ENCODE assay signal across 14 cellular contexts in genomic region chr1:8727809-8728213, GRCh38.
DNase-seq lines count a peak whose midpoint lies in the region; ATAC-seq and TF ChIP-seq lines count a peak whose summit lies in the region.
"Had no signal": no experiment of that assay in that cellular context is flagged by ENCODE, and none has a peak within 500 bp of the region (broad histone marks: within the 10 kb centered on the region; RNA-seq: fewer than 3 reads in every experiment).

No MANE protein-coding gene starts in this region.

- no peak for ATAC-seq in HG03135 (IDR thresholded peaks at IDR 0.05; ENCODE audit: unreplicated experiment)
- ATAC-seq: K562; stimulated activated naive CD8-positive, alpha-beta T cell treated with anti-CD3 and anti-CD28 coated beads, Interleukin-15, Interleukin-2, amounts not matched to agents 100 U/mL and 50 U/mL, for 24 hours had no signal

- DNase-seq in DMS79 treated with DMSO at 0.1 percent for 48 hours (lab: John Stamatoyannopoulos, UW) (peak; percentile 92), NCI-H187 treated with DMSO at 0.1 percent for 48 hours (lab: John Stamatoyannopoulos, UW) (peak; percentile 34), myocyte (ENCODE audit: low read depth) (peak; percentile 59), GOT3 (lab: John Stamatoyannopoulos, UW) (no peak)
- DNase-seq in activated naive CD4-positive, alpha-beta T cell treated with anti-CD3 and anti-CD28 coated beads, Interleukin-2, amount 10 ng/mL, durations not matched to agents 7 days and 5 days: no peak
- DNase-seq in stimulated activated CD4-positive, alpha-beta T cell treated with anti-CD3 and anti-CD28 coated beads, Interleukin-2, amount 100 ng/mL, for 48 hours: no peak
- DNase-seq: activated CD4-positive, alpha-beta T cell treated with anti-CD3 and anti-CD28 coated beads for 1 hour; CD8-positive, alpha-beta memory T cell; islet precursor cell; stimulated activated CD4-positive, alpha-beta T cell treated with anti-CD3 and anti-CD28 coated beads, Interleukin-1b, Interleukin-23, amount 100 ng/mL, for 48 hours; stimulated activated naive CD8-positive, alpha-beta T cell treated with anti-CD3 and anti-CD28 coated beads, Interleukin-15, Interleukin-2, amounts not matched to agents 100 U/mL and 50 U/mL, for 24 hours had no signal

- no peaks in the 10 kb centered on the region for H3K27me3 Mint-ChIP-seq in brain
- no peaks in the 10 kb centered on the region for H3K27me3 Mint-ChIP-seq in activated naive CD4-positive, alpha-beta T cell treated with anti-CD3 and anti-CD28 coated beads, Interleukin-2, amount 10 ng/mL, durations not matched to agents 7 days and 5 days
- H3K27me3 Mint-ChIP-seq: CD8-positive, alpha-beta memory T cell had no signal

- peak overlapping the region; percentile 25 to 89 (median 82) for H3K27ac Mint-ChIP-seq in brain
- no peak overlapping the region for H3K27ac Mint-ChIP-seq in activated naive CD4-positive, alpha-beta T cell treated with anti-CD3 and anti-CD28 coated beads, Interleukin-2, amount 10 ng/mL, durations not matched to agents 7 days and 5 days

- peak overlapping the region in 2 of 5 experiments; percentile 13 to 60 for H3K4me3 Mint-ChIP-seq in brain
- no peak overlapping the region for H3K4me3 Mint-ChIP-seq in activated naive CD4-positive, alpha-beta T cell treated with anti-CD3 and anti-CD28 coated beads, Interleukin-2, amount 10 ng/mL, durations not matched to agents 7 days and 5 days
- H3K4me3 Mint-ChIP-seq: CD8-positive, alpha-beta memory T cell had no signal

- no peak for TF ChIP-seq CTCF in brain (conservative IDR thresholded peaks at IDR 0.05)

- peaks cover 17 to 23% (median 20%) of the 10 kb centered on the region in 5 experiments for H3K9me3 Mint-ChIP-seq in brain
- H3K9me3 Mint-ChIP-seq in activated naive CD4-positive, alpha-beta T cell treated with anti-CD3 and anti-CD28 coated beads, Interleukin-2, amount 10 ng/mL, durations not matched to agents 7 days and 5 days: peaks cover 7% of the 10 kb centered on the region

- CTCF ChIA-PET in activated naive CD4-positive, alpha-beta T cell treated with anti-CD3 and anti-CD28 coated beads, Interleukin-2, amount 10 ng/mL, durations not matched to agents 7 days and 5 days (lab: Charles Lee): interaction anchor here (0.9 to 4.2 kb wide), 11 partner anchors 9 to 320 kb away, joined by 3 to 42 read pairs (median 7); no protein-coding TSS in a partner anchor

- H3K36me3 Mint-ChIP-seq in brain: peaks cover 29% of the 10 kb centered on the region
- peaks cover 10% of the 10 kb centered on the region for H3K36me3 Mint-ChIP-seq in activated naive CD4-positive, alpha-beta T cell treated with anti-CD3 and anti-CD28 coated beads, Interleukin-2, amount 10 ng/mL, durations not matched to agents 7 days and 5 days

- peaks cover 45% of the 10 kb centered on the region for H3K4me1 Mint-ChIP-seq in brain
- peaks cover 20% of the 10 kb centered on the region for H3K4me1 Mint-ChIP-seq in activated naive CD4-positive, alpha-beta T cell treated with anti-CD3 and anti-CD28 coated beads, Interleukin-2, amount 10 ng/mL, durations not matched to agents 7 days and 5 days

Comparison
In these comparisons a context has a peak if more than half of its experiments do, and no peak if none do; other contexts are left out.
1. DNase-seq: peak in DMS79 treated with DMSO at 0.1 percent for 48 hours (single experiment), NCI-H187 treated with DMSO at 0.1 percent for 48 hours (single experiment) and myocyte (single experiment); none in activated naive CD4-positive, alpha-beta T cell treated with anti-CD3 and anti-CD28 coated beads, Interleukin-2, amount 10 ng/mL, durations not matched to agents 7 days and 5 days (single experiment), GOT3 (single experiment) and stimulated activated CD4-positive, alpha-beta T cell treated with anti-CD3 and anti-CD28 coated beads, Interleukin-2, amount 100 ng/mL, for 48 hours (0 of 2).